In genomic region chr5:124963236-124963929, GRCh38 we compare ENCODE assay signal across 12 cellular contexts.
DNase-seq lines count a peak whose midpoint lies in the region; ATAC-seq and TF ChIP-seq lines count a peak whose summit lies in the region.
"Had no signal": no experiment of that assay in that cellular context is flagged by ENCODE, and none has a peak within 500 bp of the region (broad histone marks: within the 10 kb centered on the region; RNA-seq: fewer than 3 reads in every experiment).

No MANE protein-coding gene starts in this region.

- no peaks in the 10 kb centered on the region for H3K4me1 Mint-ChIP-seq in activated CD4-positive, alpha-beta T cell treated with anti-CD3 and anti-CD28 coated beads, Interleukin-2, amount 10 ng/mL, durations not matched to agents 24 days and 14 days

- no peaks in the 10 kb centered on the region for H3K9me3 ChIP-seq in lower lobe of right lung
- H3K9me3 ChIP-seq: gastrocnemius medialis, right lobe of liver, suprapubic skin had no signal

- DNase-seq in AG10803 (ENCODE audit: low read depth) (peak; percentile 64), KBM-7 (peak; percentile 56), astrocyte of the spinal cord (ENCODE audit: low read depth, low spot score) (peak; percentile 57), lower lobe of right lung (no peak), NCI-H2029 (lab: John Stamatoyannopoulos, UW) (no peak), T-helper 2 cell (no peak)
- DNase-seq in activated CD4-positive, alpha-beta T cell treated with anti-CD3 and anti-CD28 coated beads, Interleukin-2, amount 10 ng/mL, durations not matched to agents 24 days and 14 days = no peak
- no peak for DNase-seq in central memory CD4-positive, alpha-beta T cell
- DNase-seq: gastrocnemius medialis, NCI-H446 treated with DMSO at 0.1 percent for 48 hours, right lobe of liver had no signal

- H3K27ac ChIP-seq in lower lobe of right lung = no peak overlapping the region
- H3K27ac ChIP-seq: gastrocnemius medialis, right lobe of liver, suprapubic skin had no signal

- H3K27ac Mint-ChIP-seq in activated CD4-positive, alpha-beta T cell treated with anti-CD3 and anti-CD28 coated beads, Interleukin-2, amount 10 ng/mL, durations not matched to agents 24 days and 14 days = no peak overlapping the region

- H3K4me3 ChIP-seq in AG10803 (ENCODE audit: low read length) (no peak overlapping the region), astrocyte of the spinal cord (ENCODE audit: low read depth, low read length) (no peak overlapping the region), lower lobe of right lung (no peak overlapping the region)
- H3K4me3 ChIP-seq: gastrocnemius medialis, right lobe of liver, suprapubic skin had no signal

- no peaks in the 10 kb centered on the region for H3K36me3 ChIP-seq in lower lobe of right lung
- H3K36me3 ChIP-seq: gastrocnemius medialis, right lobe of liver, suprapubic skin had no signal

- no peak for TF ChIP-seq CTCF in AG10803 (conservative IDR thresholded peaks at IDR 0.05; ENCODE audit: low read length)
- no peak for TF ChIP-seq CTCF in astrocyte of the spinal cord (IDR thresholded peaks at IDR 0.05; ENCODE audit: low read depth, low read length)
- TF ChIP-seq CTCF in lower lobe of right lung (IDR thresholded peaks at IDR 0.05) = no peak

- no peak overlapping the region for H3K4me3 Mint-ChIP-seq in activated CD4-positive, alpha-beta T cell treated with anti-CD3 and anti-CD28 coated beads, Interleukin-2, amount 10 ng/mL, durations not matched to agents 24 days and 14 days

- H3K27me3 Mint-ChIP-seq in activated CD4-positive, alpha-beta T cell treated with anti-CD3 and anti-CD28 coated beads, Interleukin-2, amount 10 ng/mL, durations not matched to agents 24 days and 14 days = no peaks in the 10 kb centered on the region

- intact Hi-C loops in lower lobe of right lung (cut with DNase I) = no loop called here
- intact Hi-C loops in activated CD4-positive, alpha-beta T cell treated with anti-CD3 and anti-CD28 coated beads, Interleukin-2, amount 10 ng/mL, durations not matched to agents 24 days and 14 days (cut with micrococcal nuclease) = no loop called here

- H3K36me3 Mint-ChIP-seq in activated CD4-positive, alpha-beta T cell treated with anti-CD3 and anti-CD28 coated beads, Interleukin-2, amount 10 ng/mL, durations not matched to agents 24 days and 14 days (ENCODE audit: low read depth) = no peaks in the 10 kb centered on the region

- in situ Hi-C loops in KBM-7 (cut with MboI; ENCODE audit: low pct_unique_long_range_greater_than_20kb, low sequenced_read_pairs) = no loop called here
- in situ Hi-C loops in astrocyte of the spinal cord (cut with HindIII; ENCODE audit: low sequenced_read_pairs) = no loop called here

- ATAC-seq in lower lobe of right lung = peak; percentile 49 to 64
- ATAC-seq: gastrocnemius medialis had no signal

- H3K27me3 ChIP-seq in lower lobe of right lung (ENCODE audit: low read depth) = no peaks in the 10 kb centered on the region
- H3K27me3 ChIP-seq: gastrocnemius medialis, right lobe of liver, suprapubic skin had no signal

- H3K9me3 Mint-ChIP-seq in activated CD4-positive, alpha-beta T cell treated with anti-CD3 and anti-CD28 coated beads, Interleukin-2, amount 10 ng/mL, durations not matched to agents 24 days and 14 days = no peaks in the 10 kb centered on the region

- H3K4me1 ChIP-seq in lower lobe of right lung = peaks cover 10% of the 10 kb centered on the region
- H3K4me1 ChIP-seq: gastrocnemius medialis, right lobe of liver, suprapubic skin had no signal

Comparison
In these comparisons a context has a peak if more than half of its experiments do, and no peak if none do; other contexts are left out.
1. DNase-seq: peak in AG10803 (single experiment), KBM-7 (single experiment) and astrocyte of the spinal cord (single experiment); none in lower lobe of right lung (single experiment), activated CD4-positive, alpha-beta T cell treated with anti-CD3 and anti-CD28 coated beads, Interleukin-2, amount 10 ng/mL, durations not matched to agents 24 days and 14 days (single experiment), NCI-H2029 (single experiment), T-helper 2 cell (0 of 5) and central memory CD4-positive, alpha-beta T cell (single experiment).